Comparison of ENCODE assay signal across 8 cellular contexts in the genomic region with DNA sequence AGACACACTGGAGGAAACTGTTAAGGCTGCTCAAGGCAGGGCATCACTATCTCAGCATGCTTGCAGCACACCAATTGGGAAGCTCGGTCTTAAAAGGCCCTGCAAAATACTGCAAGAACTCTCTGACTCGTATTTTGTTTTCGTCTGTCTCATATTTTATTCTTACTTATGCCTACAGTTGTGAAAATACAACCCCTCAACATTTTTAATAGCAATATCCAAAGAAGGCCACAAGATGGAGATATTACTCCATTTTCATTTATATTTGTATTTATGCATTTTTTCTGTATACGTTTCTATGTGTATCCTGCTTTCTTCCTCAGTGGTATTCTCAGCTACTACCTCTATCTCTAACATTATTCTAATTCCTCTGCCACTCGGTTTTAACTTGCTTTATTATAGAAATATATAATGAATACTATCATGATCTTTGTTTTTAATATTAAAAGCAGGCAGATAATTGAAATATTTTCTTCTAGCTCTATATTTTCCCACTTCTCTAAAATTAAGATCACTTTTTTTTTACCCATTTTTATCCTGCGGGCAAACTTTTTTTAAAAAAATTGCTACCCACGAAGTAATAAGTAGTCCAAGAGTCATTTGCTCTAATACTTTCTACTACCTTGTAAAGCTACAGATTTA. TPM values are rescaled to one million over a fixed set of nuclear protein-coding genes. Genes with fewer than 3 reads are reported as not detected.
A peak's percentile ranks its signal among the peaks of the same experiment; 100 is the strongest.
DNase-seq lines count a peak whose midpoint lies in the region; ATAC-seq and TF ChIP-seq lines count a peak whose summit lies in the region.

No MANE protein-coding gene starts in this region.

- no peak overlapping the region for H3K27ac Mint-ChIP-seq in osteocyte (ENCODE audit: unreplicated experiment)

- H3K4me3 Mint-ChIP-seq in osteocyte (ENCODE audit: unreplicated experiment): no peak overlapping the region

- no peaks in the 10 kb centered on the region for H3K9me3 Mint-ChIP-seq in osteocyte (ENCODE audit: unreplicated experiment)

- H3K4me1 Mint-ChIP-seq in osteocyte (ENCODE audit: unreplicated experiment): peaks cover 4% of the 10 kb centered on the region

- no peaks in the 10 kb centered on the region for H3K9me3 ChIP-seq in effector memory CD4-positive, alpha-beta T cell (ENCODE audit: control insufficient read depth, low read length)

- H3K27me3 Mint-ChIP-seq in osteocyte (ENCODE audit: unreplicated experiment): no peaks in the 10 kb centered on the region

- peak; percentile 65 for TF ChIP-seq CTCF in osteocyte (IDR thresholded peaks at IDR 0.05)

- no peak overlapping the region for H3K27ac ChIP-seq in effector memory CD4-positive, alpha-beta T cell (ENCODE audit: insufficient read depth, low read length, poor library complexity, severe bottlenecking)

- no peaks in the 10 kb centered on the region for H3K4me1 ChIP-seq in effector memory CD4-positive, alpha-beta T cell (ENCODE audit: control insufficient read depth, insufficient read depth, low read length, poor library complexity, severe bottlenecking)

- H3K4me3 ChIP-seq in effector memory CD4-positive, alpha-beta T cell (ENCODE audit: insufficient read depth, low read depth, low read length, poor library complexity, severe bottlenecking): no peak overlapping the region

- no peak for ATAC-seq in GM21717 (IDR thresholded peaks at IDR 0.05; ENCODE audit: unreplicated experiment)

- no peaks in the 10 kb centered on the region for H3K36me3 ChIP-seq in effector memory CD4-positive, alpha-beta T cell (ENCODE audit: control insufficient read depth, insufficient read depth, low read length)

- peak; percentile 28 for DNase-seq in GF-D8 (lab: John Stamatoyannopoulos, UW)
- peak; percentile 73 for DNase-seq in NAMALWA (ENCODE audit: low spot score)
- DNase-seq in dermis blood vessel endothelial cell: peak; percentile 48
- DNase-seq in osteocyte (ENCODE audit: extremely low spot score, unreplicated experiment): no peak
- DNase-seq in HuH-7 (ENCODE audit: low spot score): no peak
- no peak for DNase-seq in NCI-H446 treated with DMSO at 0.1 percent for 48 hours (lab: John Stamatoyannopoulos, UW)
- DNase-seq in effector memory CD4-positive, alpha-beta T cell: no peak

- no peaks in the 10 kb centered on the region for H3K27me3 ChIP-seq in effector memory CD4-positive, alpha-beta T cell (replicated peaks; ENCODE audit: control insufficient read depth, insufficient read depth, low read length, poor library complexity, severe bottlenecking)

- no peaks in the 10 kb centered on the region for H3K36me3 Mint-ChIP-seq in osteocyte (ENCODE audit: unreplicated experiment)

RNA-seq across cellular contexts. Expression of a gene that starts 10.0 kb away (rescaled TPM):
- total RNA-seq in dermis blood vessel endothelial cell: 36.1 and 41.0 TPM in 2 replicates
- total RNA-seq in osteocyte: 36.4 and 38.4 TPM in 2 replicates

Comparison
In these comparisons a context has a peak if more than half of its experiments do, and no peak if none do; other contexts are left out.
1. DNase-seq: peak in GF-D8 (single experiment), NAMALWA (single experiment) and dermis blood vessel endothelial cell (single experiment); none in osteocyte (single experiment), HuH-7 (single experiment), NCI-H446 treated with DMSO at 0.1 percent for 48 hours (single experiment) and effector memory CD4-positive, alpha-beta T cell (0 of 3).